In genomic region chr4:83510442-83510841, GRCh38 we compare ENCODE assay signal across 18 cellular contexts.
"Had no signal": no experiment of that assay in that cellular context is flagged by ENCODE, and none has a peak within 500 bp of the region (broad histone marks: within the 10 kb centered on the region; RNA-seq: fewer than 3 reads in every experiment).

No MANE protein-coding gene starts in this region.

- H3K27me3 ChIP-seq: brain microvascular endothelial cell had no signal

- ATAC-seq: activated T-cell treated with anti-CD3 and anti-CD28 coated beads, Interleukin-2, amount 50 U/mL, for 72 hours; T-helper 17 cell had no signal

- H3K36me3 ChIP-seq: brain microvascular endothelial cell had no signal

- H3K27ac ChIP-seq: brain microvascular endothelial cell had no signal

- DNase-seq: activated B cell treated with CpG ODN at 0.5 μM for 24 hours; activated CD4-positive, alpha-beta memory T cell treated with anti-CD3 and anti-CD28 coated beads for 36 hours; activated CD4-positive, alpha-beta T cell treated with anti-CD3 and anti-CD28 coated beads for 1 hour; activated CD4-positive, alpha-beta T cell treated with anti-CD3 and anti-CD28 coated beads, Interleukin-2, amount 10 ng/mL, durations not matched to agents 7 days and 5 days; activated CD8-positive, alpha-beta memory T cell treated with anti-CD3 and anti-CD28 coated beads for 24 hours; activated gamma-delta T cell treated with Interleukin-2 at 50 U/mL for 16 hours; activated naive CD4-positive, alpha-beta T cell treated with anti-CD3 and anti-CD28 coated beads, Interleukin-2, amount 10 ng/mL, durations not matched to agents 7 days and 5 days; activated naive CD8-positive, alpha-beta T cell treated with anti-CD3 and anti-CD28 coated beads for 36 hours; activated T-cell treated with anti-CD3 and anti-CD28 coated beads, Interleukin-2, amount 50 U/mL, for 72 hours; brain microvascular endothelial cell; cerebellar nuclear complex; NCI-H1092; NCI-H1417; NCI-H1930; NCI-H524; SIG-M5; T-helper 17 cell; T-helper 9 cell had no signal
